ENCODE assay signal across 10 cellular contexts in genomic region chr6:61809004-61809595, GRCh38.
A peak's percentile ranks its signal among the peaks of the same experiment; 100 is the strongest.
DNase-seq lines count a peak whose midpoint lies in the region; ATAC-seq and TF ChIP-seq lines count a peak whose summit lies in the region.
"Had no signal": no experiment of that assay in that cellular context is flagged by ENCODE, and none has a peak within 500 bp of the region (broad histone marks: within the 10 kb centered on the region; RNA-seq: fewer than 3 reads in every experiment).

No MANE protein-coding gene starts in this region.

- DNase-seq in DMS153 (lab: John Stamatoyannopoulos, UW) (peak; percentile 18), DMS153 treated with DMSO at 0.1 percent for 48 hours (lab: John Stamatoyannopoulos, UW; ENCODE audit: unreplicated experiment) (no peak), NT2/D1 (ENCODE audit: low read depth, low spot score) (peak; percentile 9), epithelial cell of esophagus (ENCODE audit: low read depth) (peak; percentile 40), smooth muscle cell (lab: John Stamatoyannopoulos, UW; ENCODE audit: unreplicated experiment) (no peak)
- DNase-seq in activated naive CD4-positive, alpha-beta T cell treated with anti-CD3 and anti-CD28 coated beads, Interleukin-2, amount 50 U/mL, for 72 hours (ENCODE audit: low spot score in 2 of 2) = no peak

- H3K27ac Mint-ChIP-seq in activated naive CD4-positive, alpha-beta T cell treated with anti-CD3 and anti-CD28 coated beads, Interleukin-2, amount 50 U/mL, for 72 hours = no peak overlapping the region

- H2AFZ ChIP-seq in smooth muscle cell (ENCODE audit: low read depth) = no peak overlapping the region

- TF ChIP-seq CTCF in epithelial cell of esophagus (IDR thresholded peaks at IDR 0.05; ENCODE audit: insufficient read depth, low read depth, low read length, missing control alignments) (peak; percentile 35), smooth muscle cell (IDR thresholded peaks at IDR 0.05; ENCODE audit: borderline replicate concordance, insufficient read depth, poor library complexity, severe bottlenecking) (peak; percentile 74)

- peaks cover 8 to 18% of the 10 kb centered on the region in 2 donors for H3K9me3 Mint-ChIP-seq in activated naive CD4-positive, alpha-beta T cell treated with anti-CD3 and anti-CD28 coated beads, Interleukin-2, amount 50 U/mL, for 72 hours

- WGBS in smooth muscle cell (ENCODE audit: low lambda C conversion rate) = 28% methylated on average over 1 of the region's 1 CpG

- H3K9me3 ChIP-seq in NT2/D1 (ENCODE audit: insufficient read depth, low read length) (0 out of 2 replicates have a peak, but pooled peaks cover 2% of the 10 kb centered on the region), smooth muscle cell (replicated peaks; ENCODE audit: low read depth) (no peaks in the 10 kb centered on the region)
- H3K9me3 ChIP-seq: A549, neutrophil had no signal

- H4K20me1 ChIP-seq in smooth muscle cell (ENCODE audit: low read depth) = no peaks in the 10 kb centered on the region

- H3K36me3 ChIP-seq in NT2/D1 (ENCODE audit: insufficient read depth, insufficient read length, low read length) = no peaks in the 10 kb centered on the region
- no peaks in the 10 kb centered on the region for H3K36me3 ChIP-seq in smooth muscle cell (ENCODE audit: low read depth)
- H3K36me3 ChIP-seq: neutrophil had no signal

- no peak overlapping the region for H3K4me2 ChIP-seq in smooth muscle cell
- H3K4me2 ChIP-seq: A549 had no signal

- H3K4me1 ChIP-seq in NT2/D1 (ENCODE audit: insufficient read depth, insufficient read length) (no peaks in the 10 kb centered on the region), smooth muscle cell (ENCODE audit: low read depth) (no peaks in the 10 kb centered on the region)
- H3K4me1 ChIP-seq: A549 had no signal

- H3K9ac ChIP-seq in NT2/D1 (ENCODE audit: insufficient read length, low read depth) (no peak overlapping the region), smooth muscle cell (ENCODE audit: low read depth) (no peak overlapping the region)

- H3K36me3 Mint-ChIP-seq in activated naive CD4-positive, alpha-beta T cell treated with anti-CD3 and anti-CD28 coated beads, Interleukin-2, amount 50 U/mL, for 72 hours = peaks cover 8 to 13% of the 10 kb centered on the region in 2 donors

- no peak overlapping the region for H3K4me3 ChIP-seq in NT2/D1 (ENCODE audit: insufficient read length, low read depth)
- no peak overlapping the region for H3K4me3 ChIP-seq in epithelial cell of esophagus (ENCODE audit: low read length)
- no peak overlapping the region for H3K4me3 ChIP-seq in smooth muscle cell
- H3K4me3 ChIP-seq: A549 had no signal

- peak; percentile 47 for ATAC-seq in HG03175 (IDR thresholded peaks at IDR 0.05; ENCODE audit: unreplicated experiment)
- no peak for ATAC-seq in activated naive CD4-positive, alpha-beta T cell treated with anti-CD3 and anti-CD28 coated beads, Interleukin-2, amount 50 U/mL, for 72 hours
- no peak for ATAC-seq in activated CD4-positive, CD25-positive, alpha-beta regulatory T cell treated with anti-CD3 and anti-CD28 coated beads, Interleukin-2, amount 50 U/mL, for 24 hours
- ATAC-seq: A549 had no signal

- no peaks in the 10 kb centered on the region for H3F3A ChIP-seq in smooth muscle cell (ENCODE audit: low read depth)

- no peaks in the 10 kb centered on the region for H3K79me2 ChIP-seq in smooth muscle cell (ENCODE audit: low read depth)

- no peak overlapping the region for H3K27ac ChIP-seq in smooth muscle cell (ENCODE audit: low read depth)
- H3K27ac ChIP-seq: A549, neutrophil had no signal

- H3K27me3 ChIP-seq in NT2/D1 (ENCODE audit: insufficient read depth, insufficient read length) = no peaks in the 10 kb centered on the region
- H3K27me3 ChIP-seq in smooth muscle cell (ENCODE audit: low read depth) = no peaks in the 10 kb centered on the region
- H3K27me3 ChIP-seq: neutrophil had no signal

Comparison
In these comparisons a context has a peak if more than half of its experiments do, and no peak if none do; other contexts are left out.
1. DNase-seq: peak in DMS153 (single experiment), NT2/D1 (single experiment) and epithelial cell of esophagus (single experiment); none in DMS153 treated with DMSO at 0.1 percent for 48 hours (single experiment), smooth muscle cell (single experiment) and activated naive CD4-positive, alpha-beta T cell treated with anti-CD3 and anti-CD28 coated beads, Interleukin-2, amount 50 U/mL, for 72 hours (0 of 2).